ENCODE assay signal across 10 cellular contexts in the genomic region with DNA sequence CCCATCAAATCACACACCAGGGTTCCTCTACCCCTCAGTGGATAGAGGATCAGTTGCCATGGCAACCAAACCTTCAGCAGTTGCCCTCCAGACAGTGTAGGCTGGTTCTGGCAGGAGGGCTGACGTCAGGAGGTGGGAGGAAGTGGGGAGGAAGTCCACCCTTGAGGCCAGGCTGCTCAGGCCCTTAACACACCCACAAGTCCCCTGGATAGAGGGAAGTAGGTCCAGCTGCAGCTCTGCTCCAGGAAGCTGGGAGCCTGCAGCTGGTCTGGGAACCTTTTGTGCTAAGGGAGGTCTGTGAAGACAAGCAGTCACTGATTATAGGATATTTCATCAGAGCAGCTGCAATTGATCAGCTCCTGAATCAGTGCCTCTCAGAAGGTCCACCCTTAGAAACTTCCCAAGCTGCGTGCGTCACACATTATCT.
A peak's percentile ranks its signal among the peaks of the same experiment; 100 is the strongest.
DNase-seq lines count a peak whose midpoint lies in the region; ATAC-seq and TF ChIP-seq lines count a peak whose summit lies in the region.
"Had no signal": no experiment of that assay in that cellular context is flagged by ENCODE, and none has a peak within 500 bp of the region (broad histone marks: within the 10 kb centered on the region; RNA-seq: fewer than 3 reads in every experiment).

No MANE protein-coding gene starts in this region.

- no peak for ATAC-seq in CD4-positive, alpha-beta T cell (ENCODE audit: poor library complexity)
- ATAC-seq: T-cell had no signal

- H3K9ac ChIP-seq in endodermal cell (ENCODE audit: extremely low read depth, low read length, poor library complexity, severe bottlenecking), result no peak overlapping the region

- 66 to 93% methylated on average over 2 to 3 of the region's 3 CpGs for WGBS in endodermal cell (ENCODE audit: insufficient coverage in 1 of 2, insufficient read length in 1 of 2), 2 experiments

- POLR2A ChIA-PET in CD4-positive, alpha-beta T cell (lab: Charles Lee), result no interaction called here

- peak overlapping the region; percentile 54; the same call in 1 of the 2 replicates for H3K27ac Mint-ChIP-seq in HFFc6
- H3K27ac Mint-ChIP-seq in endodermal cell, result no peak overlapping the region
- no peak overlapping the region for H3K27ac Mint-ChIP-seq in activated T-cell treated with anti-CD3 and anti-CD28 coated beads, Interleukin-2, amount 50 U/mL, for 24 hours
- no peak overlapping the region for H3K27ac Mint-ChIP-seq in immature natural killer cell
- H3K27ac Mint-ChIP-seq in CD4-positive, alpha-beta T cell, result no peak overlapping the region
- H3K27ac Mint-ChIP-seq: activated naive CD4-positive, alpha-beta T cell treated with anti-CD3 and anti-CD28 coated beads, Interleukin-2, amount 50 U/mL, for 24 hours; T-cell had no signal

- TF ChIP-seq CTCF in HFFc6 (IDR thresholded peaks at IDR 0.05) (no peak), endodermal cell (conservative IDR thresholded peaks at IDR 0.05) (no peak)
- TF ChIP-seq CTCF in CD4-positive, alpha-beta T cell (IDR thresholded peaks at IDR 0.05), result no peak

- H3K36me3 ChIP-seq in endodermal cell (ENCODE audit: control insufficient read depth, insufficient read depth, low read length), result no peaks in the 10 kb centered on the region

- H3K4me1 ChIP-seq in endodermal cell (ENCODE audit: control insufficient read depth, insufficient read depth, low read length), result no peaks in the 10 kb centered on the region

- H3K4me3 Mint-ChIP-seq in HFFc6 (no peak overlapping the region), endodermal cell (no peak overlapping the region), immature natural killer cell (no peak overlapping the region)
- H3K4me3 Mint-ChIP-seq in activated T-cell treated with anti-CD3 and anti-CD28 coated beads, Interleukin-2, amount 50 U/mL, for 24 hours, result no peak overlapping the region
- no peak overlapping the region for H3K4me3 Mint-ChIP-seq in CD4-positive, alpha-beta T cell
- H3K4me3 Mint-ChIP-seq: activated naive CD4-positive, alpha-beta T cell treated with anti-CD3 and anti-CD28 coated beads, Interleukin-2, amount 50 U/mL, for 24 hours; T-cell had no signal

- H3K9me3 ChIP-seq in endodermal cell (ENCODE audit: control insufficient read depth, low read length), result no peaks in the 10 kb centered on the region
- H3K9me3 ChIP-seq in CD4-positive, alpha-beta T cell (ENCODE audit: control insufficient read depth, low read length), result no peaks in the 10 kb centered on the region

- H3K9me3 Mint-ChIP-seq in HFFc6 (no peaks in the 10 kb centered on the region), endodermal cell (no peaks in the 10 kb centered on the region), immature natural killer cell (no peaks in the 10 kb centered on the region)
- no peaks in the 10 kb centered on the region for H3K9me3 Mint-ChIP-seq in activated T-cell treated with anti-CD3 and anti-CD28 coated beads, Interleukin-2, amount 50 U/mL, for 24 hours
- no peaks in the 10 kb centered on the region for H3K9me3 Mint-ChIP-seq in CD4-positive, alpha-beta T cell
- H3K9me3 Mint-ChIP-seq: activated naive CD4-positive, alpha-beta T cell treated with anti-CD3 and anti-CD28 coated beads, Interleukin-2, amount 50 U/mL, for 24 hours; T-cell had no signal

- H3K27me3 ChIP-seq in endodermal cell (ENCODE audit: control insufficient read depth, insufficient read depth, low read length, poor library complexity, severe bottlenecking), result peaks cover 11% of the 10 kb centered on the region
- peaks cover 47% of the 10 kb centered on the region for H3K27me3 ChIP-seq in CD4-positive, alpha-beta T cell (ENCODE audit: control insufficient read depth, insufficient read depth, low read length)

- DNase-seq in AG20443 (ENCODE audit: low spot score), result peak; percentile 78
- DNase-seq in HFFc6, result peak; percentile 11
- DNase-seq in endodermal cell, result peak; percentile 64
- peak; percentile 20 for DNase-seq in mucosa of gallbladder (ENCODE audit: low spot score)
- DNase-seq in activated T-cell treated with anti-CD3 and anti-CD28 coated beads, Interleukin-2, amount 50 U/mL, for 24 hours, result no peak
- no peak for DNase-seq in immature natural killer cell
- DNase-seq in OCI-M1 (lab: John Stamatoyannopoulos, UW), result no peak
- DNase-seq in CD4-positive, alpha-beta T cell, result no peak
- DNase-seq: T-cell had no signal

- intact Hi-C loops in CD4-positive, alpha-beta T cell (cut with DNase I, micrococcal nuclease), result loop anchor here (1.0 to 10.0 kb wide), 3 partner anchors 314 to 689 kb away; no protein-coding TSS in a partner anchor

- H3K27me3 Mint-ChIP-seq in HFFc6 (ENCODE audit: insufficient read depth), result no peaks in the 10 kb centered on the region
- H3K27me3 Mint-ChIP-seq in endodermal cell (ENCODE audit: insufficient read depth), result peaks cover 25% of the 10 kb centered on the region
- peaks cover 58% of the 10 kb centered on the region for H3K27me3 Mint-ChIP-seq in activated T-cell treated with anti-CD3 and anti-CD28 coated beads, Interleukin-2, amount 50 U/mL, for 24 hours
- peaks cover 4 to 22% (median 13%) of the 10 kb centered on the region in 3 donors for H3K27me3 Mint-ChIP-seq in immature natural killer cell (ENCODE audit: low read depth in 3 of 3)
- peaks cover 73% of the 10 kb centered on the region for H3K27me3 Mint-ChIP-seq in CD4-positive, alpha-beta T cell

- peak overlapping the region; percentile 8 for H3K27ac ChIP-seq in endodermal cell (ENCODE audit: low read depth, low read length)
- H3K27ac ChIP-seq in CD4-positive, alpha-beta T cell (ENCODE audit: low read depth, low read length), result no peak overlapping the region

- H3K4me1 Mint-ChIP-seq in HFFc6 (ENCODE audit: low read depth) (peaks cover 37% of the 10 kb centered on the region), endodermal cell (peaks cover under 1% of the 10 kb centered on the region), immature natural killer cell (no peaks in the 10 kb centered on the region)
- H3K4me1 Mint-ChIP-seq in activated T-cell treated with anti-CD3 and anti-CD28 coated beads, Interleukin-2, amount 50 U/mL, for 24 hours (ENCODE audit: low read depth), result peaks cover 1% of the 10 kb centered on the region
- H3K4me1 Mint-ChIP-seq in CD4-positive, alpha-beta T cell (ENCODE audit: low read depth), result no peaks in the 10 kb centered on the region
- H3K4me1 Mint-ChIP-seq: activated naive CD4-positive, alpha-beta T cell treated with anti-CD3 and anti-CD28 coated beads, Interleukin-2, amount 50 U/mL, for 24 hours had no signal

- no peaks in the 10 kb centered on the region for H3K36me3 Mint-ChIP-seq in HFFc6 (ENCODE audit: low read depth)
- H3K36me3 Mint-ChIP-seq in endodermal cell (ENCODE audit: low read depth), result no peaks in the 10 kb centered on the region
- no peaks in the 10 kb centered on the region for H3K36me3 Mint-ChIP-seq in activated T-cell treated with anti-CD3 and anti-CD28 coated beads, Interleukin-2, amount 50 U/mL, for 24 hours (ENCODE audit: low read depth)
- no peaks in the 10 kb centered on the region for H3K36me3 Mint-ChIP-seq in immature natural killer cell
- no peaks in the 10 kb centered on the region for H3K36me3 Mint-ChIP-seq in CD4-positive, alpha-beta T cell (ENCODE audit: low read depth)
- H3K36me3 Mint-ChIP-seq: activated naive CD4-positive, alpha-beta T cell treated with anti-CD3 and anti-CD28 coated beads, Interleukin-2, amount 50 U/mL, for 24 hours; T-cell had no signal

- no peak overlapping the region for H3K4me3 ChIP-seq in endodermal cell (ENCODE audit: low read length)

- CTCF ChIA-PET in CD4-positive, alpha-beta T cell (lab: Charles Lee), result interaction anchor here (3.9 kb wide), 1 partner anchor 329 kb away, joined by 42 read pairs; no protein-coding TSS in a partner anchor

Comparison
In these comparisons a context has a peak if more than half of its experiments do, and no peak if none do; other contexts are left out.
1. DNase-seq: peak in AG20443 (single experiment), HFFc6 (single experiment), endodermal cell (single experiment) and mucosa of gallbladder (single experiment); none in activated T-cell treated with anti-CD3 and anti-CD28 coated beads, Interleukin-2, amount 50 U/mL, for 24 hours (single experiment), immature natural killer cell (0 of 3), OCI-M1 (single experiment) and CD4-positive, alpha-beta T cell (0 of 10).